In genomic region chr9:122442568-122442967, GRCh38 we compare ENCODE assay signal across 9 cellular contexts. TPM values are rescaled to one million over a fixed set of nuclear protein-coding genes. Genes with fewer than 3 reads are reported as not detected.
"Had no signal": no experiment of that assay in that cellular context is flagged by ENCODE, and none has a peak within 500 bp of the region (broad histone marks: within the 10 kb centered on the region; RNA-seq: fewer than 3 reads in every experiment).

No MANE protein-coding gene starts in this region.

- DNase-seq: GDM1, GF-D8 had no signal

- ATAC-seq: GM12878 had no signal

- FAIRE-seq: G401.6, GM12878, GM12891, GM12892, GM18507, GM19239 had no signal

- H3K4me3 ChIP-seq: GM12878 had no signal

RNA-seq across cellular contexts. Expression of gene OR1J1, which starts 35.2 kb away (rescaled TPM):
- total RNA-seq: G401, GM12878 had no signal
